Comparison of ENCODE assay signal across 16 cellular contexts in the genomic region with DNA sequence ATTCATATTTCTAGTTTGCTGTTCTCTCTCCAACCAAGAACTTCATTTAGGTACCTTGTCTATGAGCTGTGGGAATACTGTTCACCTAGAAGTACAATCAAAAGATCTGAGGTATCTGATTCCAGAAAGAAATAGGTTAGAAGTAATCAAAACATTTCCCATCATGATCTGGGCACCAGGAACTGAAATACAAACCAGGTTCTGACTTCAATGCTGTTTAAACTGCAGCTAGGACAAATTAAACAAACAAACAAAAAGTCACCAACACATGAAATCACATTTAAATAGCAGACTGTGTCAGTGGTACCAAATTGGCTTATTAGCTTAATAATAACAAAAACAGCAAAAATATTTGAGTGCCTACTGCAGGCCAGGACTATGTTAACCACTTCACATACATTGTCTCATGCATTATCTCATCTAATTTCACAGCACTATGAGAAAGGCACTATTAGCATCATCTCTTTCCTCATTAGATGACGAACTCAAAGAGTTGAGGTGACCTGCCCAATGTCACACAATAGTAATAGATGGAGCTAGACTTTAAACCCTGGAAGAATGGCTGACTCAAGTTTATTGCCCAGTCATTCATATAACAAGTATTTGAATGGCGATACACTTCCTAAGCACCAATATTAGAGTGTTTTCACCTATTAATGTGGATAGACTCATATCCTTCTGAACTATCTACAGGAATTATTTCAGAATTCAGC. TPM values are rescaled to one million over a fixed set of nuclear protein-coding genes. Genes with fewer than 3 reads are reported as not detected.
DNase-seq lines count a peak whose midpoint lies in the region; ATAC-seq and TF ChIP-seq lines count a peak whose summit lies in the region.
"Had no signal": no experiment of that assay in that cellular context is flagged by ENCODE, and none has a peak within 500 bp of the region (broad histone marks: within the 10 kb centered on the region; RNA-seq: fewer than 3 reads in every experiment).

No MANE protein-coding gene starts in this region.

- DNase-seq in Peyer's patch, result no peak
- DNase-seq in left colon, result no peak
- no peak for DNase-seq in prostate gland (ENCODE audit: low spot score)
- no peak for DNase-seq in stimulated activated CD4-positive, alpha-beta T cell treated with anti-CD3 and anti-CD28 coated beads, Interleukin-2, amount 100 ng/mL, for 24 hours
- no peak for DNase-seq in NK-92 treated with Interleukin-12 subunit alpha and Interleukin-12 subunit beta, amount 100 ng/mL, for 24 hours (lab: John Stamatoyannopoulos, UW)
- DNase-seq in stimulated activated CD4-positive, alpha-beta T cell treated with anti-CD3 and anti-CD28 coated beads, Interleukin-12 subunit alpha, Interleukin-12 subunit beta, amount 100 ng/mL, for 4 hours, result no peak
- no peak for DNase-seq in LoVo (ENCODE audit: low spot score)
- DNase-seq: Calu3; CD4-positive, alpha-beta memory T cell; NCI-H1417 treated with DMSO at 0.1 percent for 48 hours; NCI-H187 treated with DMSO at 0.1 percent for 48 hours; NCI-H226; NCI-H524 had no signal

- peak; percentile 66 for ATAC-seq in left colon

- H3K27ac ChIP-seq in 22Rv1 (peak overlapping the region; percentile 60), Peyer's patch (peak overlapping the region in 3 of 4 donors; percentile 34 to 83 (median 42)), prostate gland (peak overlapping the region; percentile 12 to 21)
- H3K27ac ChIP-seq: KMS-11, SJSA1 had no signal

- TF ChIP-seq CTCF in 22Rv1 (IDR thresholded peaks at IDR 0.05) (no peak), Peyer's patch (IDR thresholded peaks at IDR 0.05) (no peak), prostate gland (IDR thresholded peaks at IDR 0.05) (no peak)

- no peaks in the 10 kb centered on the region for H3K36me3 ChIP-seq in Peyer's patch
- H3K36me3 ChIP-seq in prostate gland, result no peaks in the 10 kb centered on the region
- H3K36me3 ChIP-seq: SJSA1 had no signal

- H3K4me3 ChIP-seq in Peyer's patch, result no peak overlapping the region
- H3K4me3 ChIP-seq in prostate gland, result no peak overlapping the region
- H3K4me3 ChIP-seq: SJSA1 had no signal

- no peak for TF ChIP-seq POLR2A in Peyer's patch (IDR thresholded peaks at IDR 0.05)
- TF ChIP-seq POLR2A in prostate gland (IDR thresholded peaks at IDR 0.05), result no peak

- H3K4me1 ChIP-seq in Peyer's patch (peaks cover 0 to 65% (median 5%) of the 10 kb centered on the region in 4 donors), prostate gland (replicated peaks) (peaks cover 20% of the 10 kb centered on the region)
- H3K4me1 ChIP-seq: SJSA1 had no signal

- H3K9me3 ChIP-seq in Peyer's patch (no peaks in the 10 kb centered on the region), prostate gland (no peaks in the 10 kb centered on the region)
- H3K9me3 ChIP-seq: SJSA1 had no signal

- H3K27me3 ChIP-seq in Peyer's patch, result no peaks in the 10 kb centered on the region
- H3K27me3 ChIP-seq in prostate gland (replicated peaks; ENCODE audit: insufficient read depth), result no peaks in the 10 kb centered on the region
- H3K27me3 ChIP-seq: SJSA1 had no signal

- intact Hi-C loops in left colon (cut with DNase I, micrococcal nuclease), result no loop called here
- intact Hi-C loops in prostate gland (cut with DNase I), result no loop called here

- 85% methylated on average over 2 of the region's 2 CpGs for WGBS in prostate gland

RNA-seq across cellular contexts. Expression of gene PLPP1, which starts 14.5 kb away (rescaled TPM):
- total RNA-seq in Peyer's patch (100 to 1,000 TPM in 2 of 4 donors, 10 to 100 TPM in 2; 60.2 to 190 (median 115) TPM), left colon (100 to 1,000 TPM in 1 of 2 donors, 10 to 100 TPM in 1; 69.7 to 109 TPM), prostate gland (1,000 to 10,000 TPM in 1 of 2 donors, 100 to 1,000 TPM in 1; 823 to 5,059 TPM)

Comparison
In these comparisons a context has a peak if more than half of its experiments do, and no peak if none do; other contexts are left out.
1. RNA of gene PLPP1, which starts 14.5 kb away (total RNA-seq): 823 to 5,059 TPM in prostate gland; 60.2 to 190 TPM in Peyer's patch and 69.7 to 109 TPM in left colon; every median in the first group is over 4 times any median in the second.
2. Peak in every context shown above with its lines, with median percentiles within 50 percentile points of each other: H3K27ac ChIP-seq.